Comparison of ENCODE assay signal across 2 cellular contexts in genomic region chr17:17416400-17417360, GRCh38.
TF ChIP-seq lines count a peak whose summit lies in the region.

No MANE protein-coding gene starts in this region.

TF ChIP-seq in SK-N-SH, 30 proteins besides CTCF, POLR2A, EP300 and RAD21 (continued from another document):
- TF ChIP-seq, protein P1, sequence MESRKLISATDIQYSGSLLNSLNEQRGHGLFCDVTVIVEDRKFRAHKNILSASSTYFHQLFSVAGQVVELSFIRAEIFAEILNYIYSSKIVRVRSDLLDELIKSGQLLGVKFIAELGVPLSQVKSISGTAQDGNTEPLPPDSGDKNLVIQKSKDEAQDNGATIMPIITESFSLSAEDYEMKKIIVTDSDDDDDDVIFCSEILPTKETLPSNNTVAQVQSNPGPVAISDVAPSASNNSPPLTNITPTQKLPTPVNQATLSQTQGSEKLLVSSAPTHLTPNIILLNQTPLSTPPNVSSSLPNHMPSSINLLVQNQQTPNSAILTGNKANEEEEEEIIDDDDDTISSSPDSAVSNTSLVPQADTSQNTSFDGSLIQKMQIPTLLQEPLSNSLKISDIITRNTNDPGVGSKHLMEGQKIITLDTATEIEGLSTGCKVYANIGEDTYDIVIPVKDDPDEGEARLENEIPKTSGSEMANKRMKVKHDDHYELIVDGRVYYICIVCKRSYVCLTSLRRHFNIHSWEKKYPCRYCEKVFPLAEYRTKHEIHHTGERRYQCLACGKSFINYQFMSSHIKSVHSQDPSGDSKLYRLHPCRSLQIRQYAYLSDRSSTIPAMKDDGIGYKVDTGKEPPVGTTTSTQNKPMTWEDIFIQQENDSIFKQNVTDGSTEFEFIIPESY (IDR thresholded peaks at IDR 0.05; ENCODE audit: borderline replicate concordance, low read depth) = no peak
- TF ChIP-seq, protein P2, sequence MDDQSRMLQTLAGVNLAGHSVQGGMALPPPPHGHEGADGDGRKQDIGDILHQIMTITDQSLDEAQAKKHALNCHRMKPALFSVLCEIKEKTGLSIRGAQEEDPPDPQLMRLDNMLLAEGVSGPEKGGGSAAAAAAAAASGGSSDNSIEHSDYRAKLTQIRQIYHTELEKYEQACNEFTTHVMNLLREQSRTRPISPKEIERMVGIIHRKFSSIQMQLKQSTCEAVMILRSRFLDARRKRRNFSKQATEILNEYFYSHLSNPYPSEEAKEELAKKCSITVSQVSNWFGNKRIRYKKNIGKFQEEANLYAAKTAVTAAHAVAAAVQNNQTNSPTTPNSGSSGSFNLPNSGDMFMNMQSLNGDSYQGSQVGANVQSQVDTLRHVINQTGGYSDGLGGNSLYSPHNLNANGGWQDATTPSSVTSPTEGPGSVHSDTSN (IDR thresholded peaks at IDR 0.05) = no peak
- no peak for TF ChIP-seq GABPA (IDR thresholded peaks at IDR 0.05; ENCODE audit: low read depth)
- TF ChIP-seq, protein P3, sequence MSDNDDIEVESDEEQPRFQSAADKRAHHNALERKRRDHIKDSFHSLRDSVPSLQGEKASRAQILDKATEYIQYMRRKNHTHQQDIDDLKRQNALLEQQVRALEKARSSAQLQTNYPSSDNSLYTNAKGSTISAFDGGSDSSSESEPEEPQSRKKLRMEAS (IDR thresholded peaks at IDR 0.05; ENCODE audit: low read depth) = no peak
- no peak for TF ChIP-seq FOSL2 (IDR thresholded peaks at IDR 0.05; ENCODE audit: borderline replicate concordance, low read depth)
- TF ChIP-seq FOXJ3 (CRISPR knock-in tag; IDR thresholded peaks at IDR 0.05) = no peak

TF ChIP-seq in SK-N-SH treated with all-trans-retinoic acid at 6 μM for 48 hours, 23 proteins besides CTCF, POLR2A, EP300 and RAD21 (continued from another document):
- TF ChIP-seq ZC3H10 (CRISPR knock-in tag; IDR thresholded peaks at IDR 0.05) = no peak
- TF ChIP-seq PATZ1 (CRISPR knock-in tag; IDR thresholded peaks at IDR 0.05; ENCODE audit: borderline replicate concordance) = no peak
- no peak for TF ChIP-seq BACH2 (CRISPR knock-in tag; IDR thresholded peaks at IDR 0.05; ENCODE audit: borderline replicate concordance)
- TF ChIP-seq ESRRG (CRISPR knock-in tag; IDR thresholded peaks at IDR 0.05) = no peak
- TF ChIP-seq ZFP30 (CRISPR knock-in tag; IDR thresholded peaks at IDR 0.05) = no peak
- TF ChIP-seq PPARA (CRISPR knock-in tag; IDR thresholded peaks at IDR 0.05; ENCODE audit: borderline replicate concordance) = no peak
